Comparison of ENCODE assay signal across 8 cellular contexts in genomic region chr17:37607637-37608368, GRCh38. TPM values are rescaled to one million over a fixed set of nuclear protein-coding genes. Genes with fewer than 3 reads are reported as not detected.
DNase-seq lines count a peak whose midpoint lies in the region; ATAC-seq and TF ChIP-seq lines count a peak whose summit lies in the region.

No MANE protein-coding gene starts in this region.

- H3K9me2 ChIP-seq in PC-9 (ENCODE audit: insufficient read depth) (no peaks in the 10 kb centered on the region), neural cell (ENCODE audit: insufficient read depth, low read length) (no peaks in the 10 kb centered on the region)

- H3K4me1 ChIP-seq in ES-I3 (ENCODE audit: insufficient read depth, low read length) (no peaks in the 10 kb centered on the region), PC-9 (replicated peaks; ENCODE audit: insufficient read depth) (peaks cover 16% of the 10 kb centered on the region)

- H3K4me2 ChIP-seq in PC-9, result peak overlapping the region; percentile 79
- peak overlapping the region; percentile 63 for H3K4me2 ChIP-seq in neural cell (ENCODE audit: low read length)

- H3K36me3 ChIP-seq in ES-I3 (ENCODE audit: insufficient read depth, low read length) (no peaks in the 10 kb centered on the region), PC-9 (ENCODE audit: low read depth) (0 out of 2 replicates have a peak, but pooled peaks cover 12% of the 10 kb centered on the region), neural cell (ENCODE audit: insufficient read depth, low read length) (no peaks in the 10 kb centered on the region)

- DNase-seq in PC-9 (no peak), coronary artery (ENCODE audit: low spot score) (no peak), HUDEP-2 (lab: John Stamatoyannopoulos, UW; ENCODE audit: unreplicated experiment in 76 of 76) (no peak)

- CTCF ChIA-PET in PC-9 (lab: Charles Lee), result no interaction called here

- ATAC-seq in GM21367 (IDR thresholded peaks at IDR 0.05; ENCODE audit: unreplicated experiment) (no peak), GM18502 (IDR thresholded peaks at IDR 0.05; ENCODE audit: poor library complexity, unreplicated experiment) (no peak), HG03520 (IDR thresholded peaks at IDR 0.05; ENCODE audit: unreplicated experiment) (no peak)

- no peak for TF ChIP-seq RAD21 in neural cell (conservative IDR thresholded peaks at IDR 0.05)

- POLR2A ChIA-PET in PC-9 (lab: Charles Lee; ENCODE audit: unreplicated experiment), result no interaction called here

- H3K27me3 ChIP-seq in PC-9 (ENCODE audit: insufficient read depth, low read depth), result no peaks in the 10 kb centered on the region
- no peaks in the 10 kb centered on the region for H3K27me3 ChIP-seq in neural cell (ENCODE audit: insufficient read depth, low read depth, low read length)

- H3K9ac ChIP-seq in ES-I3 (ENCODE audit: low read depth, low read length) (peak overlapping the region; percentile 92; the same call in 1 of the 2 replicates), neural cell (ENCODE audit: low read length) (peak overlapping the region; percentile 96)

- peaks cover 15% of the 10 kb centered on the region for H3F3A ChIP-seq in PC-9 (ENCODE audit: insufficient read depth, low read depth)
- peaks cover 3% of the 10 kb centered on the region for H3F3A ChIP-seq in neural cell (ENCODE audit: insufficient read depth, low read length, poor library complexity, severe bottlenecking)

- H4K20me1 ChIP-seq in PC-9 (ENCODE audit: insufficient read depth) (peaks cover 6% of the 10 kb centered on the region; the same call in 1 of the 2 replicates), neural cell (ENCODE audit: insufficient read depth) (no peaks in the 10 kb centered on the region)

- H3K9me3 ChIP-seq in ES-I3 (ENCODE audit: control insufficient read depth, insufficient read depth, low read length) (0 out of 2 replicates have a peak, but pooled peaks cover 3% of the 10 kb centered on the region), PC-9 (ENCODE audit: insufficient read depth, low read depth) (no peaks in the 10 kb centered on the region), neural cell (ENCODE audit: low read length) (no peaks in the 10 kb centered on the region)

- TF ChIP-seq CTCF in PC-9 (conservative IDR thresholded peaks at IDR 0.05) (no peak), coronary artery (IDR thresholded peaks at IDR 0.05) (no peak), neural cell (IDR thresholded peaks at IDR 0.05; ENCODE audit: poor library complexity, severe bottlenecking) (no peak)

- H3K27ac ChIP-seq in PC-9 (peak overlapping the region; percentile 23; the same call in 1 of the 2 replicates), coronary artery (no peak overlapping the region), neural cell (ENCODE audit: low read length) (peak overlapping the region; percentile 94)

- H2AFZ ChIP-seq in PC-9 (peak overlapping the region; percentile 96), neural cell (ENCODE audit: low read depth, low read length) (no peak overlapping the region)

- H3K79me2 ChIP-seq in PC-9 (ENCODE audit: low read depth) (peaks cover 44% of the 10 kb centered on the region), neural cell (replicated peaks; ENCODE audit: insufficient read depth, low read length) (peaks cover 33% of the 10 kb centered on the region)

- H3K4me3 ChIP-seq in PC-9, result peak overlapping the region; percentile 89
- H3K4me3 ChIP-seq in coronary artery, result peak overlapping the region; percentile 89
- H3K4me3 ChIP-seq in neural cell (ENCODE audit: low read length), result peak overlapping the region; percentile 82

- BruUV-seq in PC-9 (replicated peaks; lab: Mats Ljungman, UMichigan), result no TSS peak

- TF ChIP-seq EP300 in neural cell (conservative IDR thresholded peaks at IDR 0.05; ENCODE audit: poor library complexity, severe bottlenecking), result no peak

- intact Hi-C loops in PC-9 (cut with micrococcal nuclease; ENCODE audit: unreplicated experiment), result no loop called here

TF ChIP-seq in neural cell, 6 proteins besides CTCF, POLR2A, EP300 and RAD21:
- TF ChIP-seq MXI1 (conservative IDR thresholded peaks at IDR 0.05; ENCODE audit: poor library complexity, severe bottlenecking) (no peak), REST (IDR thresholded peaks at IDR 0.05; ENCODE audit: borderline replicate concordance) (no peak), EZH2 (IDR thresholded peaks at IDR 0.05; ENCODE audit: borderline replicate concordance, insufficient read depth, low read length, poor library complexity, severe bottlenecking) (no peak), POLR2AphosphoS5 (IDR thresholded peaks at IDR 0.05) (no peak), TAF1 (IDR thresholded peaks at IDR 0.05; ENCODE audit: low read depth) (no peak), SMC3 (conservative IDR thresholded peaks at IDR 0.05; ENCODE audit: poor library complexity) (no peak)

RNA-seq across cellular contexts. Expression of gene SYNRG, which starts 1.4 kb away (rescaled TPM):
- 18.7 and 28.9 TPM in 2 replicates for total RNA-seq in PC-9 (2021)
- polyA plus RNA-seq in neural cell, result 16.1 and 20.5 TPM in 2 replicates
- 60.4 and 68.1 TPM in 2 replicates for polyA minus RNA-seq in neural cell

RNA-seq across cellular contexts. Expression of gene DDX52, which starts 35.4 kb away (rescaled TPM):
- 23.5 and 31.8 TPM in 2 replicates for total RNA-seq in PC-9 (2021)
- 29.7 and 33.5 TPM in 2 replicates for polyA plus RNA-seq in neural cell
- 43.8 and 50.7 TPM in 2 replicates for polyA minus RNA-seq in neural cell

Comparison
In these comparisons a context has a peak if more than half of its experiments do, and no peak if none do; other contexts are left out.
1. H3K27ac ChIP-seq: peak in PC-9 (single experiment) and neural cell (single experiment); none in coronary artery (0 of 2).
2. Peak in every context shown above with its lines, with median percentiles within 50 percentile points of each other: H3K4me3 ChIP-seq.